In the genomic region with DNA sequence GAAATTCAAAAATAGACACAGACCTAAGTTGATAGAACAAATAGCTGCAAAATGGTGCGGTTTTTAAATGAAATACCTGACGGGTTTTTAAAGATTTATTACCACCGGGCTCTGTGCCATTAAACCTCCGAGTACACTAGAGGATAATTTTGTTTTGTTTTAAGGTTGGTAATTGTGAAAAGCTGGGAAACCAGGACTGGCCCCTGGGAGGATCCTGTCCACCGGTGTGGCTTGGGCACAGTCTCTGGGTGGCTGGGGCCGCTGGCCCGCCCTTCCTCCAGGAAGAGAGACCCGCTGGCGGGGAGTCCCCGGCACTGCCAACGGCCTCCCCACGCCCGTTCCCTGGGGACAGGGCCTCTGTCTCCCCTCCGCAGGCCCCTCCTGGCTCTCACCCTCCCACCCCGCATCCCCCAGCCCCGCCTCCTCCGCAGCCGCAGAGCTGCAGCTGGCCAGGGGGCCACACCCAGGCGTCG, we compare ENCODE assay signal across 8 cellular contexts. TPM values are rescaled to one million over a fixed set of nuclear protein-coding genes. Genes with fewer than 3 reads are reported as not detected.
DNase-seq lines count a peak whose midpoint lies in the region; ATAC-seq and TF ChIP-seq lines count a peak whose summit lies in the region.

No MANE protein-coding gene starts in this region.

- H3K27ac ChIP-seq in DND-41 (ENCODE audit: low read length) (no peak overlapping the region), lower lobe of right lung (peak overlapping the region; percentile 78), uterus (peak overlapping the region in 1 of 2 donors; percentile 51)

- H4K20me1 ChIP-seq in DND-41 (ENCODE audit: insufficient read depth, low read length), result no peaks in the 10 kb centered on the region

- peak overlapping the region; percentile 46 to 76 (median 68) for H3K4me3 Mint-ChIP-seq in brain

- H3K4me1 ChIP-seq in DND-41 (ENCODE audit: insufficient read depth, low read length) (no peaks in the 10 kb centered on the region), lower lobe of right lung (peaks cover 62% of the 10 kb centered on the region), uterus (no peaks in the 10 kb centered on the region)

- H3K27me3 Mint-ChIP-seq in brain, result peaks cover 45% of the 10 kb centered on the region

- intact Hi-C loops in lower lobe of right lung (cut with DNase I) (no loop called here), uterus (cut with DNase I; ENCODE audit: low total_unique reads) (no loop called here)

- H3K27ac Mint-ChIP-seq in brain, result peak overlapping the region in 4 of 5 experiments; percentile 12 to 39 (median 22)

- H3K36me3 ChIP-seq in DND-41 (ENCODE audit: insufficient read depth, low read length), result no peaks in the 10 kb centered on the region
- no peaks in the 10 kb centered on the region for H3K36me3 ChIP-seq in lower lobe of right lung
- H3K36me3 ChIP-seq in uterus, result no peaks in the 10 kb centered on the region

- H3K9ac ChIP-seq in DND-41 (ENCODE audit: low read depth, low read length), result no peak overlapping the region

- H3K4me3 ChIP-seq in DND-41 (ENCODE audit: low read depth in 1 of 2, low read length in 2 of 2) (no peak overlapping the region), lower lobe of right lung (peak overlapping the region; percentile 65), uterus (peak overlapping the region; percentile 44 to 50)

- no peaks in the 10 kb centered on the region for H3K79me2 ChIP-seq in DND-41 (ENCODE audit: insufficient read depth, low read length)

- no peak for TF ChIP-seq POLR2A in uterus (IDR thresholded peaks at IDR 0.05)

- H3K4me1 Mint-ChIP-seq in brain, result peaks cover 68% of the 10 kb centered on the region

- no peak for TF ChIP-seq CTCF in DND-41 (IDR thresholded peaks at IDR 0.05; ENCODE audit: borderline replicate concordance, extremely low read depth, low read length, poor library complexity, severe bottlenecking)
- no peak for TF ChIP-seq CTCF in brain (conservative IDR thresholded peaks at IDR 0.05)
- no peak for TF ChIP-seq CTCF in lower lobe of right lung (IDR thresholded peaks at IDR 0.05)
- no peak for TF ChIP-seq CTCF in uterus (IDR thresholded peaks at IDR 0.05)

- H2AFZ ChIP-seq in DND-41 (ENCODE audit: low read depth, low read length), result no peak overlapping the region

- ATAC-seq in DND-41 (ENCODE audit: insufficient read depth, low read depth) (peak; percentile 31; the same call in 1 of the 3 replicates), GM21619 (IDR thresholded peaks at IDR 0.05; ENCODE audit: unreplicated experiment) (peak; percentile 63), lower lobe of right lung (peak; percentile 52 to 69), GM19467 (IDR thresholded peaks at IDR 0.05; ENCODE audit: unreplicated experiment) (no peak)

- H3K9me3 ChIP-seq in DND-41 (ENCODE audit: insufficient read depth, low read length, severe bottlenecking), result no peaks in the 10 kb centered on the region
- H3K9me3 ChIP-seq in lower lobe of right lung, result no peaks in the 10 kb centered on the region
- H3K9me3 ChIP-seq in uterus, result no peaks in the 10 kb centered on the region

- DNase-seq in DND-41 (no peak), NCI-H1417 (lab: John Stamatoyannopoulos, UW) (peak; percentile 31 to 83 (median 83)), lower lobe of right lung (peak; percentile 65), uterus (no peak)
- DNase-seq in effector CD4-positive, alpha-beta T cell, result no peak

- H3K4me2 ChIP-seq in DND-41 (ENCODE audit: insufficient read depth, low read length), result no peak overlapping the region

- H3K9me3 Mint-ChIP-seq in brain, result peaks cover 0 to 9% (median 4%) of the 10 kb centered on the region in 5 experiments

- H3K27me3 ChIP-seq in DND-41 (ENCODE audit: insufficient read depth, low read length, poor library complexity) (peaks cover 56% of the 10 kb centered on the region), lower lobe of right lung (ENCODE audit: low read depth) (no peaks in the 10 kb centered on the region), uterus (no peaks in the 10 kb centered on the region)

- no peaks in the 10 kb centered on the region for H3K36me3 Mint-ChIP-seq in brain

RNA-seq across cellular contexts. Expression of a gene that starts 13.8 kb away (rescaled TPM):
- 1.3 TPM for polyA plus RNA-seq in brain (ENCODE audit: insufficient read depth, low read depth, low replicate concordance)
- total RNA-seq in lower lobe of right lung (12.9 TPM), uterus (1 to 10 TPM in 1 of 4 donors, under 1 TPM in 1, not detected in 2; 0.69 to 1.1 TPM)

RNA-seq across cellular contexts. Expression of a gene that starts 37.8 kb away (rescaled TPM):
- polyA plus RNA-seq in brain (ENCODE audit: insufficient read depth, low read depth, low replicate concordance), result 0.44 TPM
- total RNA-seq in lower lobe of right lung (not detected), uterus (1 to 10 TPM in 1 of 4 donors, not detected in 3; 1.0 TPM)

RNA-seq across cellular contexts. Expression of a gene that starts 37.8 kb away (rescaled TPM):
- polyA plus RNA-seq in brain (ENCODE audit: insufficient read depth, low read depth, low replicate concordance), result not detected
- total RNA-seq in lower lobe of right lung, result 0.18 TPM
- total RNA-seq in uterus, result not detected

Comparison
In these comparisons a context has a peak if more than half of its experiments do, and no peak if none do; other contexts are left out.
1. DNase-seq: peak in NCI-H1417 (3 of 3) and lower lobe of right lung (single experiment); none in DND-41 (single experiment), uterus (0 of 2) and effector CD4-positive, alpha-beta T cell (single experiment).
2. H3K4me3 ChIP-seq: peak in lower lobe of right lung (single experiment) and uterus (2 of 2); none in DND-41 (0 of 2).